Comparison of ENCODE assay signal across 9 cellular contexts in genomic region chr22:20170170-20170569, GRCh38. TPM values are rescaled to one million over a fixed set of nuclear protein-coding genes. Genes with fewer than 3 reads are reported as not detected.
"Had no signal": no experiment of that assay in that cellular context is flagged by ENCODE, and none has a peak within 500 bp of the region (broad histone marks: within the 10 kb centered on the region; RNA-seq: fewer than 3 reads in every experiment).

No MANE protein-coding gene starts in this region.

- H3K4me3 ChIP-seq: GM23338, HAP-1 had no signal

- H3K27ac Mint-ChIP-seq: GM23338, HFFc6 had no signal

- DNase-seq: H7, HFFc6, IMR-90, KBM-7 had no signal

- H3K9ac ChIP-seq: KMS-11 had no signal

- H3K9me3 ChIP-seq: HAP-1 had no signal

- H3K4me1 ChIP-seq: HAP-1 had no signal

- H3K4me2 ChIP-seq: GM23338, KMS-11 had no signal

- H3K9me3 Mint-ChIP-seq: GM23338, HFFc6 had no signal

- H2AFZ ChIP-seq: GM23338 had no signal

- H3K27ac ChIP-seq: KMS-11 had no signal

- H3K4me3 Mint-ChIP-seq: GM23338, HFFc6 had no signal

- H3K36me3 ChIP-seq: HAP-1 had no signal

- H3K4me1 Mint-ChIP-seq: GM23338 had no signal

- ATAC-seq: GM23338, HCT116 had no signal

RNA-seq across cellular contexts. Expression of gene CCDC188, which starts 19.3 kb away (rescaled TPM):
- total RNA-seq: GM23338, H4, H7, IMR-90 had no signal
- polyA plus RNA-seq: GM23338 had no signal
